Comparison of ENCODE assay signal across 8 cellular contexts in the genomic region with DNA sequence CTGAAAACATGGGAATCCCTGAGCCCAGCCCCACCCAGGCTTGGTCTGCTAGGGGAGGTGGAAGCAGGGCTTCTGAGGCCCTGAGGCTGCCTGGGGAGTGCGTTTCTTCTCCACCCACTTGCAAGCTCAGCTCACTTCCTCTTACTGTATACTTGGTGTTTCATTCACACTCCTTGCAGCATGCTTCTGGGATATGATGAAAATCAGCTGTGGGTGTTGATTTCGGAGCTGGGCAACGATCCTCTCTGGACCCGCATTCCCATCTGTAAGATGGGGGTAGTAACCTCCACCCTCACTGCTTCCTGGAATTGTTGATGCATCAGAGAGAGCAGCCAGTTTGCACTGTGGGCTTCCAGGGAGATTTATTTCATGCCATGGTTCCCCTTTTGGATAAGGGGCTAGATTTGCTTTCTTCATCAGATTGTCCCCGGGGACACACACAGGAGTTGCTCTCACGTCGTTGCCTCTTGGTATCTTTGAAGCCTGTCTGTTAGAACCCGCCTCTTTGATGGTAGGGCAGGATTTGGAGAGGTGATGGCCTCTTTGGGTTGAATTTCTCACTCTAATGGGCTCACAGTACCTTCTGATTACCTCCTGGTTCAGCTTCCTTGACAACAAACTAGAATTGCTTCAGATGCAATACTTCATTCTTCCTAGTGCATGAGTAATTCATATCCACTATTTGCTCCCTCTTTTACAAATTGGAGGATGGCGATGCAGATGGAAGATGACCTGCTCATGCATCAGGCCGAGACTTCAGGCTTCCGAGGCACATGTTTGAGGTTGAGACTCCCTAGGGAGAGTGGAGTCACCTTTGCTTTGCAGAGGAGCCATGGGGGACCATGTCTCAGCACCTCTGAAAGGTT. TPM values are rescaled to one million over a fixed set of nuclear protein-coding genes. Genes with fewer than 3 reads are reported as not detected.
DNase-seq lines count a peak whose midpoint lies in the region; ATAC-seq and TF ChIP-seq lines count a peak whose summit lies in the region.

No MANE protein-coding gene starts in this region.

- no peak overlapping the region for H2BK15ac ChIP-seq in neuronal stem cell (ENCODE audit: low read length)

- H4K20me1 ChIP-seq in SK-N-SH (ENCODE audit: insufficient read depth) (peaks cover 78% of the 10 kb centered on the region), MM.1S (ENCODE audit: insufficient read depth, low read length) (peaks cover 95% of the 10 kb centered on the region)

- H3K27ac ChIP-seq in SK-N-SH (ENCODE audit: low read depth in 2 of 2, low read length in 1 of 2), result peak overlapping the region in 1 of 2 experiments; percentile 39; a peak in 1 of 4 replicates
- H3K27ac ChIP-seq in MM.1S (ENCODE audit: low read length), result peak overlapping the region; percentile 46; the same call in 1 of the 2 replicates
- no peak overlapping the region for H3K27ac ChIP-seq in neuronal stem cell (replicated peaks; ENCODE audit: low read length)

- WGBS in SK-N-SH (ENCODE audit: low lambda C conversion rate), result 92% methylated on average over 7 of the region's 11 CpGs
- WGBS in neuronal stem cell (ENCODE audit: extremely low coverage in 2 of 2, insufficient read length in 2 of 2, insufficient replicate concordance in 1 of 2), 2 donors, result no CpG with 5 or more reads among the region's 11 CpGs

- H3K9ac ChIP-seq in SK-N-SH (no peak overlapping the region), MM.1S (ENCODE audit: low read length) (no peak overlapping the region), neuronal stem cell (ENCODE audit: low read depth, low read length, poor library complexity) (no peak overlapping the region)

- H3K18ac ChIP-seq in neuronal stem cell (ENCODE audit: low read length), result no peak overlapping the region

- H2AFZ ChIP-seq in SK-N-SH (ENCODE audit: low read depth), result no peak overlapping the region
- no peak overlapping the region for H2AFZ ChIP-seq in MM.1S (ENCODE audit: low read length)
- no peak overlapping the region for H2AFZ ChIP-seq in neuronal stem cell (ENCODE audit: low read length)

- no peak overlapping the region for H4K8ac ChIP-seq in neuronal stem cell (ENCODE audit: low read depth, low read length)

- H3K79me2 ChIP-seq in SK-N-SH (ENCODE audit: insufficient read depth) (peaks cover 75% of the 10 kb centered on the region), MM.1S (ENCODE audit: low read length) (peaks cover 100% of the 10 kb centered on the region)

- peaks cover 4% of the 10 kb centered on the region for H3F3A ChIP-seq in SK-N-SH (replicated peaks; ENCODE audit: insufficient read depth)
- H3F3A ChIP-seq in MM.1S (ENCODE audit: insufficient read depth, low read length), result peaks cover 11% of the 10 kb centered on the region; the same call in 1 of the 2 replicates

- H3K4ac ChIP-seq in neuronal stem cell (ENCODE audit: low read length), result no peak overlapping the region

- H3K36me3 Mint-ChIP-seq in chondrocyte (ENCODE audit: low read depth), result no peaks in the 10 kb centered on the region

- no peaks in the 10 kb centered on the region for H3K36me3 ChIP-seq in SK-N-SH (replicated peaks in 1 of 2; ENCODE audit: control insufficient read depth in 1 of 2, insufficient read depth in 2 of 2, low read length in 1 of 2)
- no peaks in the 10 kb centered on the region for H3K36me3 ChIP-seq in MM.1S (replicated peaks; ENCODE audit: insufficient read depth, low read length)
- H3K36me3 ChIP-seq in neuronal stem cell (replicated peaks in 1 of 2; ENCODE audit: control insufficient read depth in 2 of 2, insufficient read depth in 2 of 2, low read length in 2 of 2), result no peaks in the 10 kb centered on the region

- H3K4me1 Mint-ChIP-seq in chondrocyte (ENCODE audit: low read depth), result peaks cover 51% of the 10 kb centered on the region

- TF ChIP-seq RAD21 in SK-N-SH (IDR thresholded peaks at IDR 0.05; ENCODE audit: low read length), result no peak

- H2AK5ac ChIP-seq in neuronal stem cell (ENCODE audit: low read depth, low read length), result no peak overlapping the region

- no peak overlapping the region for H2BK5ac ChIP-seq in neuronal stem cell (ENCODE audit: low read length)

- H3K27ac Mint-ChIP-seq in chondrocyte (ENCODE audit: unreplicated experiment), result peak overlapping the region; percentile 45

- CTCF ChIA-PET in SK-N-SH (lab: Yijun Ruan, JAX), result interaction anchor here (3.0 kb wide), 1 partner anchor 61 kb away, joined by 13 read pairs; no protein-coding TSS in a partner anchor

- no peak overlapping the region for H3K14ac ChIP-seq in neuronal stem cell (ENCODE audit: low read length)

- H2BK120ac ChIP-seq in neuronal stem cell (ENCODE audit: low read depth, low read length), result no peak overlapping the region

- H3K27me3 Mint-ChIP-seq in chondrocyte (ENCODE audit: low read depth), result no peaks in the 10 kb centered on the region

- peak overlapping the region; percentile 14 for H3K23ac ChIP-seq in neuronal stem cell (ENCODE audit: low read depth, low read length, poor library complexity)

- H3K4me3 Mint-ChIP-seq in chondrocyte (ENCODE audit: unreplicated experiment), result no peak overlapping the region

- TF ChIP-seq CTCF in SK-N-SH (IDR thresholded peaks at IDR 0.05) (no peak), MM.1S (IDR thresholded peaks at IDR 0.05; ENCODE audit: low read length) (no peak), chondrocyte (IDR thresholded peaks at IDR 0.05) (no peak)

- H3K27me3 ChIP-seq in SK-N-SH (ENCODE audit: insufficient read depth), result no peaks in the 10 kb centered on the region
- H3K27me3 ChIP-seq in MM.1S (replicated peaks; ENCODE audit: insufficient read depth, low read length), result no peaks in the 10 kb centered on the region
- no peaks in the 10 kb centered on the region for H3K27me3 ChIP-seq in neuronal stem cell (ENCODE audit: control insufficient read depth in 3 of 3, insufficient read depth in 3 of 3, low read depth in 1 of 3, low read length in 3 of 3)

- H2BK12ac ChIP-seq in neuronal stem cell (ENCODE audit: low read length), result no peak overlapping the region

- H3K4me3 ChIP-seq in SK-N-SH (ENCODE audit: low read depth in 2 of 2, low read length in 1 of 2) (no peak overlapping the region), MM.1S (ENCODE audit: low read length) (no peak overlapping the region), neuronal stem cell (ENCODE audit: low read length in 2 of 2) (no peak overlapping the region)

- no peak for TF ChIP-seq EP300 in SK-N-SH (IDR thresholded peaks at IDR 0.05; ENCODE audit: borderline replicate concordance in 1 of 2, low read depth in 1 of 2, low read length in 1 of 2)

- POLR2A ChIA-PET in SK-N-SH (lab: Yijun Ruan, JAX), result no interaction called here

- ATAC-seq in SK-N-SH treated with all-trans-retinoic acid at 6 μM for 48 hours (no peak), GM18858 (IDR thresholded peaks at IDR 0.05; ENCODE audit: unreplicated experiment) (no peak)

- H3K4me2 ChIP-seq in SK-N-SH, result no peak overlapping the region
- peak overlapping the region; percentile 20; the same call in 1 of the 2 replicates for H3K4me2 ChIP-seq in MM.1S (ENCODE audit: low read depth, low read length)
- H3K4me2 ChIP-seq in neuronal stem cell (ENCODE audit: insufficient read depth, low read length, poor library complexity, severe bottlenecking), result no peak overlapping the region

- H3K9me2 ChIP-seq in SK-N-SH, result no peaks in the 10 kb centered on the region
- H3K9me2 ChIP-seq in MM.1S (replicated peaks; ENCODE audit: insufficient read depth, low read length), result no peaks in the 10 kb centered on the region

- H3K9me3 ChIP-seq in SK-N-SH, result no peaks in the 10 kb centered on the region
- H3K9me3 ChIP-seq in MM.1S (replicated peaks; ENCODE audit: insufficient read depth, low read length), result no peaks in the 10 kb centered on the region
- H3K9me3 ChIP-seq in neuronal stem cell (replicated peaks in 1 of 2; ENCODE audit: control insufficient read depth in 2 of 2, insufficient read depth in 1 of 2, low read depth in 1 of 2, low read length in 2 of 2), result no peaks in the 10 kb centered on the region

- H3K79me1 ChIP-seq in neuronal stem cell (ENCODE audit: low read depth, low read length), result peaks cover 13% of the 10 kb centered on the region

- H3K9me3 Mint-ChIP-seq in chondrocyte (ENCODE audit: low read depth), result no peaks in the 10 kb centered on the region

- no peak overlapping the region for H4K91ac ChIP-seq in neuronal stem cell (ENCODE audit: low read depth, low read length, poor library complexity)

- H3K4me1 ChIP-seq in SK-N-SH (ENCODE audit: control insufficient read depth in 1 of 2, insufficient read depth in 2 of 2, low read depth in 1 of 2, low read length in 1 of 2) (peaks cover 33 to 77% of the 10 kb centered on the region in 2 experiments; a peak in 3 of 4 replicates), MM.1S (ENCODE audit: low read length) (peaks cover 39% of the 10 kb centered on the region), neuronal stem cell (ENCODE audit: control insufficient read depth in 2 of 2, insufficient read depth in 1 of 2, low read depth in 1 of 2, low read length in 2 of 2) (peaks cover 29 to 33% of the 10 kb centered on the region in 2 donors)

- DNase-seq in SK-N-SH (no peak), MM.1S (no peak), chondrocyte (ENCODE audit: low spot score) (peak; percentile 42), neuronal stem cell (ENCODE audit: low spot score) (no peak), A172 (ENCODE audit: low spot score) (no peak)
- no peak for DNase-seq in activated CD4-positive, CD25-positive, alpha-beta regulatory T cell treated with anti-CD3 and anti-CD28 coated beads, Interleukin-2, amount 50 U/mL, for 72 hours

TF ChIP-seq in SK-N-SH treated with all-trans-retinoic acid at 6 μM for 48 hours, 23 proteins besides CTCF, POLR2A, EP300 and RAD21:
- TF ChIP-seq PPARA (CRISPR knock-in tag; IDR thresholded peaks at IDR 0.05; ENCODE audit: borderline replicate concordance) (peak; percentile 23; the same call in 1 of the 2 replicates), ZFP3 (CRISPR knock-in tag; IDR thresholded peaks at IDR 0.05) (no peak)

TF ChIP-seq in SK-N-SH, 30 proteins besides CTCF, POLR2A, EP300 and RAD21 (continues in another document):
- TF ChIP-seq RCOR1 (IDR thresholded peaks at IDR 0.05; ENCODE audit: low read length) (no peak), FOSL2 (IDR thresholded peaks at IDR 0.05; ENCODE audit: borderline replicate concordance, low read depth) (no peak), GATA2 (CRISPR knock-in tag; IDR thresholded peaks at IDR 0.05) (no peak), MXI1 (IDR thresholded peaks at IDR 0.05; ENCODE audit: low read depth, low read length) (no peak)

RNA-seq across cellular contexts. Expression of gene BCR, which starts 40.4 kb away (rescaled TPM):
- polyA plus RNA-seq in SK-N-SH (2012; rRNA removed), result 27.0 and 50.9 TPM in 2 replicates
- 20.3 and 29.6 TPM in 2 replicates for polyA plus RNA-seq in SK-N-SH (2012; cell fraction: cytosol; rRNA removed)
- polyA plus RNA-seq in SK-N-SH (2012; cell fraction: nucleus; rRNA removed), result 51.6 and 84.8 TPM in 2 replicates
- total RNA-seq in chondrocyte, result 28.4 to 44.5 TPM (median 30.0 TPM) in 3 replicates
- 20.8 TPM for polyA plus RNA-seq in neuronal stem cell (2013, experiment 1 of 2)
- 19.8 TPM for polyA plus RNA-seq in neuronal stem cell (2013, experiment 2 of 2)
- 12.1 and 28.1 TPM in 2 replicates for total RNA-seq in A172 (2014; rRNA removed; shearing (Covaris generic))
